Comparison of ENCODE assay signal across 16 cellular contexts in genomic region chrX:148259990-148260389, GRCh38.
DNase-seq lines count a peak whose midpoint lies in the region; ATAC-seq and TF ChIP-seq lines count a peak whose summit lies in the region.
"Had no signal": no experiment of that assay in that cellular context is flagged by ENCODE, and none has a peak within 500 bp of the region (broad histone marks: within the 10 kb centered on the region; RNA-seq: fewer than 3 reads in every experiment).

No MANE protein-coding gene starts in this region.

- H3K4me3 ChIP-seq in DND-41 (ENCODE audit: low read depth in 1 of 2, low read length in 2 of 2) (no peak overlapping the region), OCI-LY7 (ENCODE audit: low read depth, low read length, poor library complexity, severe bottlenecking) (no peak overlapping the region)
- H3K4me3 ChIP-seq: GM23248 had no signal

- H3K4me2 ChIP-seq in DND-41 (ENCODE audit: insufficient read depth, low read length) (no peak overlapping the region), OCI-LY7 (ENCODE audit: low read length) (no peak overlapping the region)

- no TSS peak for BruUV-seq in OCI-LY7 (replicated peaks; lab: Mats Ljungman, UMichigan)

- peak overlapping the region in 4 of 10 donors; percentile 7 to 27 (median 17) for H3K4me3 Mint-ChIP-seq in naive thymus-derived CD8-positive, alpha-beta T cell
- H3K4me3 Mint-ChIP-seq: CD4-positive, alpha-beta memory T cell had no signal

- H3K9me3 Mint-ChIP-seq in naive thymus-derived CD8-positive, alpha-beta T cell, result peaks cover 0 to 53% (median 24%) of the 10 kb centered on the region in 9 donors

- no peak overlapping the region for H3K9ac ChIP-seq in DND-41 (ENCODE audit: low read depth, low read length)
- H3K9ac ChIP-seq: GM23248 had no signal

- CTCF ChIA-PET in OCI-LY7 (lab: Charles Lee; ENCODE audit: unreplicated experiment), result no interaction called here

- no peaks in the 10 kb centered on the region for H3K9me2 ChIP-seq in OCI-LY7 (ENCODE audit: insufficient read depth, low read length)

- H4K20me1 ChIP-seq in DND-41 (ENCODE audit: insufficient read depth, low read length) (no peaks in the 10 kb centered on the region), OCI-LY7 (ENCODE audit: insufficient read depth, low read length) (no peaks in the 10 kb centered on the region)

- H3K27ac ChIP-seq in DND-41 (ENCODE audit: low read length) (no peak overlapping the region), OCI-LY7 (ENCODE audit: low read depth, low read length, poor library complexity, severe bottlenecking) (no peak overlapping the region)
- H3K27ac ChIP-seq: GM23248 had no signal

- POLR2A ChIA-PET in OCI-LY7 (lab: Charles Lee), result no interaction called here
- POLR2A ChIA-PET in naive thymus-derived CD8-positive, alpha-beta T cell (lab: Charles Lee), result interaction anchor here (0.9 to 1.0 kb wide), 2 partner anchors 9 to 10 kb away, joined by 3 read pairs; no protein-coding TSS in a partner anchor

- H3K4me1 Mint-ChIP-seq in naive thymus-derived CD8-positive, alpha-beta T cell, result peaks cover 3 to 14% (median 8%) of the 10 kb centered on the region in 4 donors

- no peaks in the 10 kb centered on the region for H3K36me3 ChIP-seq in DND-41 (ENCODE audit: insufficient read depth, low read length)
- no peaks in the 10 kb centered on the region; the same call in 1 of the 2 replicates for H3K36me3 ChIP-seq in OCI-LY7 (ENCODE audit: insufficient read depth, low read length)
- H3K36me3 ChIP-seq: BE2C had no signal

- H3K27me3 Mint-ChIP-seq in naive thymus-derived CD8-positive, alpha-beta T cell, result no peaks in the 10 kb centered on the region

- H3K79me2 ChIP-seq in DND-41 (ENCODE audit: insufficient read depth, low read length) (no peaks in the 10 kb centered on the region), OCI-LY7 (ENCODE audit: insufficient read depth, low read depth, low read length) (no peaks in the 10 kb centered on the region)

- ATAC-seq in DND-41 (ENCODE audit: insufficient read depth, low read depth) (no peak), left cardiac atrium (no peak)
- peak; percentile 40 to 42 for ATAC-seq in naive thymus-derived CD8-positive, alpha-beta T cell

- H3K4me1 ChIP-seq in DND-41 (ENCODE audit: insufficient read depth, low read length), result peaks cover 10% of the 10 kb centered on the region
- peaks cover 3% of the 10 kb centered on the region for H3K4me1 ChIP-seq in OCI-LY7 (ENCODE audit: insufficient read depth, low read length, poor library complexity, severe bottlenecking)
- H3K4me1 ChIP-seq: BE2C had no signal

- H3K9me3 ChIP-seq in DND-41 (ENCODE audit: insufficient read depth, low read length, severe bottlenecking) (peaks cover 3% of the 10 kb centered on the region), OCI-LY7 (ENCODE audit: low read length) (no peaks in the 10 kb centered on the region)
- H3K9me3 ChIP-seq: BE2C had no signal

- TF ChIP-seq CTCF in DND-41 (IDR thresholded peaks at IDR 0.05; ENCODE audit: borderline replicate concordance, extremely low read depth, low read length, poor library complexity, severe bottlenecking) (no peak), OCI-LY7 (conservative IDR thresholded peaks at IDR 0.05; ENCODE audit: low read length) (no peak)

- no peak for DNase-seq in DND-41
- DNase-seq in OCI-LY7 (ENCODE audit: low spot score), result peak; percentile 3
- DNase-seq in naive thymus-derived CD8-positive, alpha-beta T cell, result peak in 1 of 10 donors; percentile 13
- no peak for DNase-seq in HuH-7.5 (ENCODE audit: low spot score)
- no peak for DNase-seq in left cardiac atrium
- DNase-seq in posterior vena cava (ENCODE audit: low spot score), result no peak
- DNase-seq: BE2C; C1 segment of cervical spinal cord; Calu3; CD4-positive, alpha-beta memory T cell; COR-L47; DMS53; DMS79 treated with DMSO at 0.1 percent for 48 hours; GM23248; H7; HCEC 1CT had no signal

- H3K27me3 ChIP-seq in DND-41 (ENCODE audit: insufficient read depth, low read length, poor library complexity), result no peaks in the 10 kb centered on the region
- H3K27me3 ChIP-seq: BE2C had no signal

- H2AFZ ChIP-seq in DND-41 (ENCODE audit: low read depth, low read length) (peak overlapping the region; percentile 65), OCI-LY7 (ENCODE audit: low read length) (peak overlapping the region; percentile 64)
- H2AFZ ChIP-seq: GM23248 had no signal

- intact Hi-C loops in OCI-LY7 (cut with micrococcal nuclease; ENCODE audit: unreplicated experiment) (no loop called here), left cardiac atrium (cut with DNase I) (no loop called here), posterior vena cava (cut with DNase I) (no loop called here)

- peak overlapping the region in 3 of 10 donors; percentile 19 to 71 (median 43) for H3K27ac Mint-ChIP-seq in naive thymus-derived CD8-positive, alpha-beta T cell
- H3K27ac Mint-ChIP-seq: CD4-positive, alpha-beta memory T cell had no signal

- H3K36me3 Mint-ChIP-seq in naive thymus-derived CD8-positive, alpha-beta T cell, result peaks cover 2 to 34% (median 8%) of the 10 kb centered on the region in 3 donors
- H3K36me3 Mint-ChIP-seq: CD4-positive, alpha-beta memory T cell had no signal

Comparison
In these comparisons a context has a peak if more than half of its experiments do, and no peak if none do; other contexts are left out.
1. ATAC-seq: peak in naive thymus-derived CD8-positive, alpha-beta T cell (2 of 2); none in DND-41 (single experiment) and left cardiac atrium (0 of 2).